1 cellular context compared by ENCODE assay signal in the genomic region with DNA sequence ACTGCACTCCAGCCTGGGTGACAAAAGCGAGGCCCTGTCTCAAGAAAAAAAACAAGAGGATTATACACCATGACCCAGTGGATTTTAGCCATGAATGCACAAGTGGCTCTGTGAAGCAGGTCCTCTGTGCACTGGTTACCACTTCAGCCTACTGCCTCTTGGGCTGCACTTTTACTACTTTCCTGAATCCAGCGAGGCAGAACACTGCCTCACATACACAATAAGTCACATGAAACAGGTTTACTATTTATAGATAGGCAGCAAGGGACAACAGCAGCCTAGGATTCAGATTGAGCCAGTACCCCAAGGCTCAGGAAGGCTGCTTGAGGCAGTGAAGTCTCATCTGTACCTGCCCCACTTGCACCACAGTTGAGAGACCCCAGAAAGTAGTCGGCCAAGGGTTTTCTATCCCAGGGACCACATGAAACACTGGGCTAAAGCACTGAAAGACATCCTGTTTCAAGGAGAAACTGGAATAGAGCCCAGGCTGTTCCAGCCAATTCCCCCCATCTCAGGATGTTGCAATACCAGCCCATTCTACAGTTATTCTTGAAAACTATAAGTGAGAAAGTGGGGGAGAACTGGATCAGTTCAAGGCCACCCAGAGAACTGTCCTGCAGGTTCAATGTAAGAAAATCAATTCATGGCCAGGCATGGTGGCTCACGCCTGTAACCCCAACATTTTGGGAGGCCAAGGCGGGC.
TF ChIP-seq lines count a peak whose summit lies in the region.

No MANE protein-coding gene starts in this region.

TF ChIP-seq in GM23338, 12 proteins besides CTCF, POLR2A, EP300 and RAD21:
- TF ChIP-seq, protein P1, sequence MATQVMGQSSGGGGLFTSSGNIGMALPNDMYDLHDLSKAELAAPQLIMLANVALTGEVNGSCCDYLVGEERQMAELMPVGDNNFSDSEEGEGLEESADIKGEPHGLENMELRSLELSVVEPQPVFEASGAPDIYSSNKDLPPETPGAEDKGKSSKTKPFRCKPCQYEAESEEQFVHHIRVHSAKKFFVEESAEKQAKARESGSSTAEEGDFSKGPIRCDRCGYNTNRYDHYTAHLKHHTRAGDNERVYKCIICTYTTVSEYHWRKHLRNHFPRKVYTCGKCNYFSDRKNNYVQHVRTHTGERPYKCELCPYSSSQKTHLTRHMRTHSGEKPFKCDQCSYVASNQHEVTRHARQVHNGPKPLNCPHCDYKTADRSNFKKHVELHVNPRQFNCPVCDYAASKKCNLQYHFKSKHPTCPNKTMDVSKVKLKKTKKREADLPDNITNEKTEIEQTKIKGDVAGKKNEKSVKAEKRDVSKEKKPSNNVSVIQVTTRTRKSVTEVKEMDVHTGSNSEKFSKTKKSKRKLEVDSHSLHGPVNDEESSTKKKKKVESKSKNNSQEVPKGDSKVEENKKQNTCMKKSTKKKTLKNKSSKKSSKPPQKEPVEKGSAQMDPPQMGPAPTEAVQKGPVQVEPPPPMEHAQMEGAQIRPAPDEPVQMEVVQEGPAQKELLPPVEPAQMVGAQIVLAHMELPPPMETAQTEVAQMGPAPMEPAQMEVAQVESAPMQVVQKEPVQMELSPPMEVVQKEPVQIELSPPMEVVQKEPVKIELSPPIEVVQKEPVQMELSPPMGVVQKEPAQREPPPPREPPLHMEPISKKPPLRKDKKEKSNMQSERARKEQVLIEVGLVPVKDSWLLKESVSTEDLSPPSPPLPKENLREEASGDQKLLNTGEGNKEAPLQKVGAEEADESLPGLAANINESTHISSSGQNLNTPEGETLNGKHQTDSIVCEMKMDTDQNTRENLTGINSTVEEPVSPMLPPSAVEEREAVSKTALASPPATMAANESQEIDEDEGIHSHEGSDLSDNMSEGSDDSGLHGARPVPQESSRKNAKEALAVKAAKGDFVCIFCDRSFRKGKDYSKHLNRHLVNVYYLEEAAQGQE (IDR thresholded peaks at IDR 0.05; ENCODE audit: unreplicated experiment): no peak
- TF ChIP-seq POLR2AphosphoS5 (IDR thresholded peaks at IDR 0.05; ENCODE audit: low read depth): no peak
- TF ChIP-seq JUNB (IDR thresholded peaks at IDR 0.05; ENCODE audit: unreplicated experiment): no peak
- no peak for TF ChIP-seq STAT1 (IDR thresholded peaks at IDR 0.05; ENCODE audit: unreplicated experiment)
- TF ChIP-seq, protein P2, sequence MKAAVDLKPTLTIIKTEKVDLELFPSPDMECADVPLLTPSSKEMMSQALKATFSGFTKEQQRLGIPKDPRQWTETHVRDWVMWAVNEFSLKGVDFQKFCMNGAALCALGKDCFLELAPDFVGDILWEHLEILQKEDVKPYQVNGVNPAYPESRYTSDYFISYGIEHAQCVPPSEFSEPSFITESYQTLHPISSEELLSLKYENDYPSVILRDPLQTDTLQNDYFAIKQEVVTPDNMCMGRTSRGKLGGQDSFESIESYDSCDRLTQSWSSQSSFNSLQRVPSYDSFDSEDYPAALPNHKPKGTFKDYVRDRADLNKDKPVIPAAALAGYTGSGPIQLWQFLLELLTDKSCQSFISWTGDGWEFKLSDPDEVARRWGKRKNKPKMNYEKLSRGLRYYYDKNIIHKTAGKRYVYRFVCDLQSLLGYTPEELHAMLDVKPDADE (IDR thresholded peaks at IDR 0.05): no peak
- no peak for TF ChIP-seq EZH2phosphoT487 (IDR thresholded peaks at IDR 0.05; ENCODE audit: unreplicated experiment)
- no peak for TF ChIP-seq CREB1 (CRISPR knock-in tag; IDR thresholded peaks at IDR 0.05; ENCODE audit: low read depth)
- TF ChIP-seq EZH2 (IDR thresholded peaks at IDR 0.05; ENCODE audit: low read depth, unreplicated experiment): no peak
- TF ChIP-seq ZNF114 (CRISPR knock-in tag; IDR thresholded peaks at IDR 0.05): no peak
- TF ChIP-seq ZNF331 (CRISPR knock-in tag; IDR thresholded peaks at IDR 0.05; ENCODE audit: low read depth): no peak
- TF ChIP-seq, protein P3, sequence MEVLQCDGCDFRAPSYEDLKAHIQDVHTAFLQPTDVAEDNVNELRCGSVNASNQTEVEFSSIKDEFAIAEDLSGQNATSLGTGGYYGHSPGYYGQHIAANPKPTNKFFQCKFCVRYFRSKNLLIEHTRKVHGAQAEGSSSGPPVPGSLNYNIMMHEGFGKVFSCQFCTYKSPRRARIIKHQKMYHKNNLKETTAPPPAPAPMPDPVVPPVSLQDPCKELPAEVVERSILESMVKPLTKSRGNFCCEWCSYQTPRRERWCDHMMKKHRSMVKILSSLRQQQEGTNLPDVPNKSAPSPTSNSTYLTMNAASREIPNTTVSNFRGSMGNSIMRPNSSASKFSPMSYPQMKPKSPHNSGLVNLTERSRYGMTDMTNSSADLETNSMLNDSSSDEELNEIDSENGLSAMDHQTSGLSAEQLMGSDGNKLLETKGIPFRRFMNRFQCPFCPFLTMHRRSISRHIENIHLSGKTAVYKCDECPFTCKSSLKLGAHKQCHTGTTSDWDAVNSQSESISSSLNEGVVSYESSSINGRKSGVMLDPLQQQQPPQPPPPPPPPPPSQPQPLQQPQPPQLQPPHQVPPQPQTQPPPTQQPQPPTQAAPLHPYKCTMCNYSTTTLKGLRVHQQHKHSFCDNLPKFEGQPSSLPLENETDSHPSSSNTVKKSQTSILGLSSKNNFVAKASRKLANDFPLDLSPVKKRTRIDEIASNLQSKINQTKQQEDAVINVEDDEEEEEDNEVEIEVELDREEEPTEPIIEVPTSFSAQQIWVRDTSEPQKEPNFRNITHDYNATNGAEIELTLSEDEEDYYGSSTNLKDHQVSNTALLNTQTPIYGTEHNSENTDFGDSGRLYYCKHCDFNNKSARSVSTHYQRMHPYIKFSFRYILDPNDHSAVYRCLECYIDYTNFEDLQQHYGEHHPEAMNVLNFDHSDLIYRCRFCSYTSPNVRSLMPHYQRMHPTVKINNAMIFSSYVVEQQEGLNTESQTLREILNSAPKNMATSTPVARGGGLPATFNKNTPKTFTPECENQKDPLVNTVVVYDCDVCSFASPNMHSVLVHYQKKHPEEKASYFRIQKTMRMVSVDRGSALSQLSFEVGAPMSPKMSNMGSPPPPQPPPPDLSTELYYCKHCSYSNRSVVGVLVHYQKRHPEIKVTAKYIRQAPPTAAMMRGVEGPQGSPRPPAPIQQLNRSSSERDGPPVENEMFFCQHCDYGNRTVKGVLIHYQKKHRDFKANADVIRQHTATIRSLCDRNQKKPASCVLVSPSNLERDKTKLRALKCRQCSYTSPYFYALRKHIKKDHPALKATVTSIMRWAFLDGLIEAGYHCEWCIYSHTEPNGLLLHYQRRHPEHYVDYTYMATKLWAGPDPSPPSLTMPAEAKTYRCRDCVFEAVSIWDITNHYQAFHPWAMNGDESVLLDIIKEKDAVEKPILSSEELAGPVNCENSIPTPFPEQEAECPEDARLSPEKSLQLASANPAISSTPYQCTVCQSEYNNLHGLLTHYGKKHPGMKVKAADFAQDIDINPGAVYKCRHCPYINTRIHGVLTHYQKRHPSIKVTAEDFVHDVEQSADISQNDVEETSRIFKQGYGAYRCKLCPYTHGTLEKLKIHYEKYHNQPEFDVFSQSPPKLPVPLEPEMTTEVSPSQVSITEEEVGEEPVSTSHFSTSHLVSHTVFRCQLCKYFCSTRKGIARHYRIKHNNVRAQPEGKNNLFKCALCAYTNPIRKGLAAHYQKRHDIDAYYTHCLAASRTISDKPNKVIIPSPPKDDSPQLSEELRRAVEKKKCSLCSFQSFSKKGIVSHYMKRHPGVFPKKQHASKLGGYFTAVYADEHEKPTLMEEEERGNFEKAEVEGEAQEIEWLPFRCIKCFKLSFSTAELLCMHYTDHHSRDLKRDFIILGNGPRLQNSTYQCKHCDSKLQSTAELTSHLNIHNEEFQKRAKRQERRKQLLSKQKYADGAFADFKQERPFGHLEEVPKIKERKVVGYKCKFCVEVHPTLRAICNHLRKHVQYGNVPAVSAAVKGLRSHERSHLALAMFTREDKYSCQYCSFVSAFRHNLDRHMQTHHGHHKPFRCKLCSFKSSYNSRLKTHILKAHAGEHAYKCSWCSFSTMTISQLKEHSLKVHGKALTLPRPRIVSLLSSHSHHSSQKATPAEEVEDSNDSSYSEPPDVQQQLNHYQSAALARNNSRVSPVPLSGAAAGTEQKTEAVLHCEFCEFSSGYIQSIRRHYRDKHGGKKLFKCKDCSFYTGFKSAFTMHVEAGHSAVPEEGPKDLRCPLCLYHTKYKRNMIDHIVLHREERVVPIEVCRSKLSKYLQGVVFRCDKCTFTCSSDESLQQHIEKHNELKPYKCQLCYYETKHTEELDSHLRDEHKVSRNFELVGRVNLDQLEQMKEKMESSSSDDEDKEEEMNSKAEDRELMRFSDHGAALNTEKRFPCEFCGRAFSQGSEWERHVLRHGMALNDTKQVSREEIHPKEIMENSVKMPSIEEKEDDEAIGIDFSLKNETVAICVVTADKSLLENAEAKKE (CRISPR knock-in tag; IDR thresholded peaks at IDR 0.05): no peak
- no peak for TF ChIP-seq NANOG (IDR thresholded peaks at IDR 0.05; ENCODE audit: borderline replicate concordance)
TF ChIP-seq in GM23338: peak in this region for 0.
